Comparison of ENCODE assay signal across 25 cellular contexts in genomic region chr21:36893581-36893980, GRCh38.
"Had no signal": no experiment of that assay in that cellular context is flagged by ENCODE, and none has a peak within 500 bp of the region (broad histone marks: within the 10 kb centered on the region; RNA-seq: fewer than 3 reads in every experiment).

No MANE protein-coding gene starts in this region.

- H3K4me3 ChIP-seq: hepatocyte, left ventricle myocardium inferior, lung, mucosa of descending colon, pancreas, prostate gland, right lobe of liver, smooth muscle cell, tibial nerve, vagina had no signal

- H3K27ac Mint-ChIP-seq: naive thymus-derived CD4-positive, alpha-beta T cell; natural killer cell treated with Interleukin-12 subunit alpha and Interleukin-12 subunit beta and Interleukin-15 and Interleukin-18, amount 100 ng/mL, for 72 hours; stimulated activated memory B cell treated with anti-CD40 and anti-IgM and Interleukin-4, amounts not matched to agents 10 μg/mL and 1 μg/mL and 100 μg/mL, for 72 hours; stimulated activated naive CD8-positive, alpha-beta T cell treated with anti-CD3 and anti-CD28 coated beads, Interleukin-15, amount 100 ng/mL, for 72 hours; type B pancreatic cell had no signal

- H3K4me1 ChIP-seq: prostate gland, right lobe of liver, tibial nerve had no signal

- H3K27me3 ChIP-seq: hepatocyte, pancreas, right lobe of liver, tibial nerve, vagina had no signal

- H3K36me3 ChIP-seq: pancreas, prostate gland, right lobe of liver, vagina had no signal

- H3K27ac ChIP-seq: hepatocyte, left ventricle myocardium inferior, pancreas, prostate gland, right lobe of liver, tibial nerve, vagina had no signal

- H3K9me3 ChIP-seq: left ventricle myocardium inferior, mucosa of descending colon, pancreas, prostate gland, right lobe of liver, tibial nerve, vagina had no signal

- H3K4me1 Mint-ChIP-seq: stimulated activated memory B cell treated with anti-CD40 and anti-IgM and Interleukin-4, amounts not matched to agents 10 μg/mL and 1 μg/mL and 100 μg/mL, for 72 hours; stimulated activated naive CD8-positive, alpha-beta T cell treated with anti-CD3 and anti-CD28 coated beads, Interleukin-15, amount 100 ng/mL, for 72 hours had no signal

- H3K27me3 Mint-ChIP-seq: naive thymus-derived CD4-positive, alpha-beta T cell; natural killer cell treated with Interleukin-12 subunit alpha and Interleukin-12 subunit beta and Interleukin-15 and Interleukin-18, amount 100 ng/mL, for 72 hours; stimulated activated memory B cell treated with anti-CD40 and anti-IgM and Interleukin-4, amounts not matched to agents 10 μg/mL and 1 μg/mL and 100 μg/mL, for 72 hours; stimulated activated naive CD8-positive, alpha-beta T cell treated with anti-CD3 and anti-CD28 coated beads, Interleukin-15, amount 100 ng/mL, for 72 hours; type B pancreatic cell had no signal

- H3K9me3 Mint-ChIP-seq: naive thymus-derived CD4-positive, alpha-beta T cell; natural killer cell treated with Interleukin-12 subunit alpha and Interleukin-12 subunit beta and Interleukin-15 and Interleukin-18, amount 100 ng/mL, for 72 hours; stimulated activated memory B cell treated with anti-CD40 and anti-IgM and Interleukin-4, amounts not matched to agents 10 μg/mL and 1 μg/mL and 100 μg/mL, for 72 hours; stimulated activated naive CD8-positive, alpha-beta T cell treated with anti-CD3 and anti-CD28 coated beads, Interleukin-15, amount 100 ng/mL, for 72 hours; type B pancreatic cell had no signal

- DNase-seq: islet precursor cell; left ventricle myocardium inferior; midbrain; mucosa of descending colon; naive thymus-derived CD4-positive, alpha-beta T cell; pancreas; posterior cingulate gyrus; retina; right lobe of liver; stimulated activated CD4-positive, alpha-beta T cell treated with anti-CD3 and anti-CD28 coated beads, Interleukin-1b, Interleukin-23, amount 100 ng/mL, for 48 hours; stimulated activated CD4-positive, alpha-beta T cell treated with anti-CD3 and anti-CD28 coated beads, Interleukin-2, amount 100 ng/mL, for 48 hours; stimulated activated CD4-positive, alpha-beta T cell treated with anti-CD3 and anti-CD28 coated beads, Interleukin-4, amount 100 ng/mL, for 4 hours; stimulated activated CD8-positive, alpha-beta memory T cell treated with anti-CD3 and anti-CD28 coated beads, Interleukin-4, amount 100 ng/mL, for 48 hours; stimulated activated naive CD4-positive, alpha-beta T cell treated with Interleukin-2 at 50 U/mL for 16 hours; stimulated activated naive CD8-positive, alpha-beta T cell treated with anti-CD3 and anti-CD28 coated beads, Interleukin-15, amount 100 ng/mL, for 72 hours; substantia nigra had no signal

- ATAC-seq: mucosa of descending colon; naive thymus-derived CD4-positive, alpha-beta T cell; natural killer cell treated with Interleukin-12 subunit alpha and Interleukin-12 subunit beta and Interleukin-15 and Interleukin-18, amount 100 ng/mL, for 72 hours; pancreas; right lobe of liver; stimulated activated memory B cell treated with anti-CD40 and anti-IgM and Interleukin-4, amounts not matched to agents 10 μg/mL and 1 μg/mL and 100 μg/mL, for 72 hours; stimulated activated naive CD8-positive, alpha-beta T cell treated with anti-CD3 and anti-CD28 coated beads, Interleukin-15, amount 100 ng/mL, for 72 hours had no signal

- H3K4me3 Mint-ChIP-seq: naive thymus-derived CD4-positive, alpha-beta T cell; natural killer cell treated with Interleukin-12 subunit alpha and Interleukin-12 subunit beta and Interleukin-15 and Interleukin-18, amount 100 ng/mL, for 72 hours; stimulated activated memory B cell treated with anti-CD40 and anti-IgM and Interleukin-4, amounts not matched to agents 10 μg/mL and 1 μg/mL and 100 μg/mL, for 72 hours; stimulated activated naive CD8-positive, alpha-beta T cell treated with anti-CD3 and anti-CD28 coated beads, Interleukin-15, amount 100 ng/mL, for 72 hours; type B pancreatic cell had no signal
